Comparison of ENCODE assay signal across 8 cellular contexts in the genomic region with DNA sequence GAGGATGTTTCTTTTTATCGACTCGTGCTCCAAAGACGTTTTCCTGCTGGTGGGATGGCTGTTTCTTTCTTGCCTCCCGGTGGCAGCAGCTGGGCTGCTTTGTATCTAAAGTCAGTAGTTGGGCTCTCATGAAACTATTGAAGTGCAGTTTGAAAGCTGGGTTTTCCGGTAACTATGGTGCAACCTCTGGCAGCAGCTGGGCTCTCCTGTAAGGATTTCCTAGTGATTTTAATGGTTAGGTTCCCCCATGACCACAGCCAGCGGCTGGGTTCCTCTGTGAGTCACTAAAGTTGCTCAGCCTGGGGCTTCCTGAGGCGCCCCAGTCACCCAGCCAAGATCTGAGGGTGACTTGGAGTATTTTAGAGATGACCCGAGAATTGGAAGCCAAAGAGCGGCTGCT.
A peak's percentile ranks its signal among the peaks of the same experiment; 100 is the strongest.
DNase-seq lines count a peak whose midpoint lies in the region; ATAC-seq and TF ChIP-seq lines count a peak whose summit lies in the region.
"Not testable (repeated sequence)": the region's sequence is repeated elsewhere in the genome, so short reads cannot be mapped to it uniquely, and the experiment has no call there.

No MANE protein-coding gene starts in this region.

- not testable (repeated sequence) for H3K36me3 Mint-ChIP-seq in CD4-positive, CD25-positive, alpha-beta regulatory T cell

- TF ChIP-seq POLR2A in adrenal gland (IDR thresholded peaks at IDR 0.05); vagina (IDR thresholded peaks at IDR 0.05): not testable (repeated sequence)

- H3K9ac ChIP-seq in fibroblast of lung (ENCODE audit: insufficient read depth, low read length); parathyroid adenoma: not testable (repeated sequence)

- not testable (repeated sequence) for H3K4me1 ChIP-seq in CD4-positive, CD25-positive, alpha-beta regulatory T cell (ENCODE audit: control insufficient read depth, insufficient read depth, low read length, poor library complexity, severe bottlenecking); fibroblast of lung (ENCODE audit: control insufficient read depth, extremely low read depth, insufficient read depth, low read length); vagina
- H3K4me1 ChIP-seq in adrenal gland (replicated peaks in 1 of 2) (peaks cover 0 to 16% of the 10 kb centered on the region in 2 donors), parathyroid adenoma (peaks cover 16% of the 10 kb centered on the region)

- not testable (repeated sequence) for H3K4me1 Mint-ChIP-seq in CD4-positive, CD25-positive, alpha-beta regulatory T cell

- not testable (repeated sequence) for H2AFZ ChIP-seq in fibroblast of lung (ENCODE audit: low read length)
- peak overlapping the region; percentile 24 for H2AFZ ChIP-seq in parathyroid adenoma

- H3K9me3 ChIP-seq in CD4-positive, CD25-positive, alpha-beta regulatory T cell (ENCODE audit: control insufficient read depth in 2 of 2, low read length in 2 of 2); adrenal gland (replicated peaks in 1 of 3); fibroblast of lung (ENCODE audit: control insufficient read depth, insufficient read depth, low read depth, low read length); parathyroid adenoma (ENCODE audit: control insufficient read depth, low read length); vagina: not testable (repeated sequence)

- DNase-seq in CD4-positive, CD25-positive, alpha-beta regulatory T cell; vagina (ENCODE audit: extremely low spot score in 2 of 2): not testable (repeated sequence)
- DNase-seq in M059J (ENCODE audit: low read depth), result peak; percentile 84
- DNase-seq in SKM-1 treated with dmso at 0.1 percent for 144 hours (lab: John Stamatoyannopoulos, UW; ENCODE audit: unreplicated experiment), result peak; percentile 60
- DNase-seq in adrenal gland, result peak in 5 of 7 donors; percentile 39 to 66 (median 43)
- peak; percentile 71 to 83 for DNase-seq in fibroblast of lung (ENCODE audit: low read depth in 2 of 2)
- peak; percentile 4 for DNase-seq in kidney tubule cell (ENCODE audit: low spot score)

- not testable (repeated sequence) for H3K36me3 ChIP-seq in CD4-positive, CD25-positive, alpha-beta regulatory T cell (ENCODE audit: control insufficient read depth, insufficient read depth, low read length); adrenal gland (replicated peaks in 1 of 2); fibroblast of lung (ENCODE audit: control insufficient read depth, insufficient read depth, low read length); parathyroid adenoma (ENCODE audit: control insufficient read depth, insufficient read depth, low read length); vagina

- H3K27ac Mint-ChIP-seq in CD4-positive, CD25-positive, alpha-beta regulatory T cell, result peak overlapping the region in 1 of 3 donors; percentile 73

- TF ChIP-seq CTCF in adrenal gland (IDR thresholded peaks at IDR 0.05) (peak in 1 of 6 experiments; percentile 9), fibroblast of lung (conservative IDR thresholded peaks at IDR 0.05 in 1 of 2, IDR thresholded peaks at IDR 0.05 in 1 of 2; ENCODE audit: low read depth in 1 of 2, low read length in 2 of 2) (peak in 1 of 2 donors; percentile 43), parathyroid adenoma (IDR thresholded peaks at IDR 0.05) (peak; percentile 40)
- not testable (repeated sequence) for TF ChIP-seq CTCF in vagina (IDR thresholded peaks at IDR 0.05)

- H3K27ac ChIP-seq in CD4-positive, CD25-positive, alpha-beta regulatory T cell (ENCODE audit: insufficient read depth, low read length, poor library complexity, severe bottlenecking), result not testable (repeated sequence)
- peak overlapping the region in 2 of 5 donors; percentile 13 to 23 for H3K27ac ChIP-seq in adrenal gland
- H3K27ac ChIP-seq in fibroblast of lung (ENCODE audit: insufficient read depth, low read length), result peak overlapping the region; percentile 51
- H3K27ac ChIP-seq in parathyroid adenoma, result peak overlapping the region; percentile 48
- H3K27ac ChIP-seq in vagina, result peak overlapping the region; percentile 38

- H3K4me3 Mint-ChIP-seq in CD4-positive, CD25-positive, alpha-beta regulatory T cell, result not testable (repeated sequence)

- H3K27me3 ChIP-seq in CD4-positive, CD25-positive, alpha-beta regulatory T cell (ENCODE audit: control insufficient read depth, insufficient read depth, low read length); adrenal gland; fibroblast of lung (ENCODE audit: control insufficient read depth, insufficient read depth, low read length); parathyroid adenoma (ENCODE audit: control insufficient read depth, insufficient read depth, low read length); vagina: not testable (repeated sequence)

- H3K9me3 Mint-ChIP-seq in CD4-positive, CD25-positive, alpha-beta regulatory T cell, result not testable (repeated sequence)

- WGBS in adrenal gland, 4 donors, result 53 to 65% (median 58%) methylated on average over 9 of the region's 9 CpGs

- peak; percentile 25 to 28 for ATAC-seq in CD4-positive, CD25-positive, alpha-beta regulatory T cell (ENCODE audit: low read depth in 2 of 2)

- peak overlapping the region; percentile 48 for H3K4me2 ChIP-seq in fibroblast of lung (ENCODE audit: extremely low read depth, insufficient read depth, low read length)
- H3K4me2 ChIP-seq in parathyroid adenoma (ENCODE audit: low read length), result not testable (repeated sequence)

- intact Hi-C loops in adrenal gland (cut with DNase I); vagina (cut with DNase I): not testable (repeated sequence)

- H3K79me2 ChIP-seq in fibroblast of lung (ENCODE audit: control insufficient read depth, insufficient read depth, low read length); parathyroid adenoma: not testable (repeated sequence)

- H4K20me1 ChIP-seq in fibroblast of lung (ENCODE audit: control insufficient read depth, extremely low read depth, insufficient read depth, low read length), result not testable (repeated sequence)

- H3K27me3 Mint-ChIP-seq in CD4-positive, CD25-positive, alpha-beta regulatory T cell, result not testable (repeated sequence)

- H3K4me3 ChIP-seq in CD4-positive, CD25-positive, alpha-beta regulatory T cell (ENCODE audit: low read depth, low read length); adrenal gland; fibroblast of lung (replicated peaks in 1 of 4; ENCODE audit: control extremely low read depth in 1 of 4, insufficient read depth in 1 of 4, low read depth in 3 of 4, low read length in 4 of 4); parathyroid adenoma (ENCODE audit: low read depth, low read length); vagina: not testable (repeated sequence)
